ENCODE assay signal across 8 cellular contexts in genomic region chr13:51125495-51126226, GRCh38. TPM values are rescaled to one million over a fixed set of nuclear protein-coding genes. Genes with fewer than 3 reads are reported as not detected.
A peak's percentile ranks its signal among the peaks of the same experiment; 100 is the strongest.
DNase-seq lines count a peak whose midpoint lies in the region; ATAC-seq and TF ChIP-seq lines count a peak whose summit lies in the region.

No MANE protein-coding gene starts in this region.

- ATAC-seq in GM21447 (IDR thresholded peaks at IDR 0.05; ENCODE audit: unreplicated experiment): peak; percentile 88
- peak in 3 of 4 donors; percentile 73 to 84 (median 76) for ATAC-seq in heart left ventricle
- no peak for ATAC-seq in HG02970 (IDR thresholded peaks at IDR 0.05; ENCODE audit: low FRiP score, unreplicated experiment)

- no peak overlapping the region for H3K4me3 ChIP-seq in heart left ventricle
- H3K4me3 ChIP-seq in retinal pigment epithelial cell (ENCODE audit: low read length): no peak overlapping the region

- no peaks in the 10 kb centered on the region for H3K4me1 ChIP-seq in heart left ventricle

- H3K27ac ChIP-seq in heart left ventricle: no peak overlapping the region

- TF ChIP-seq CTCF in heart left ventricle (IDR thresholded peaks at IDR 0.05) (peak; percentile 64 to 82 (median 70)), retinal pigment epithelial cell (conservative IDR thresholded peaks at IDR 0.05; ENCODE audit: low read depth, low read length) (peak; percentile 86)

- H3K36me3 Mint-ChIP-seq in activated naive CD4-positive, alpha-beta T cell treated with anti-CD3 and anti-CD28 coated beads for 36 hours (ENCODE audit: low read depth): no peaks in the 10 kb centered on the region

- peaks cover 12% of the 10 kb centered on the region for H3K9me3 Mint-ChIP-seq in activated naive CD4-positive, alpha-beta T cell treated with anti-CD3 and anti-CD28 coated beads for 36 hours

- peaks cover 0 to 9% (median 0%) of the 10 kb centered on the region in 12 donors for H3K9me3 ChIP-seq in heart left ventricle

- CTCF ChIA-PET in activated naive CD4-positive, alpha-beta T cell treated with anti-CD3 and anti-CD28 coated beads for 36 hours (lab: Charles Lee): interaction anchor here (0.6 to 7.9 kb wide), 35 partner anchors 10 to 707 kb away, joined by 3 to 148 read pairs (median 3); partner anchors contain the start of gene C13orf42

- intact Hi-C loops in activated naive CD4-positive, alpha-beta T cell treated with anti-CD3 and anti-CD28 coated beads for 36 hours (cut with micrococcal nuclease): loop anchor here (1.0 to 5.0 kb wide), 4 partner anchors 97 to 1002 kb away; partner anchors contain the start of genes FAM124A and NEK5
- intact Hi-C loops in heart left ventricle (cut with DNase I): loop anchor here in 8 of 10 donors (1.0 to 5.0 kb wide), 3 partner anchors 161 to 162 kb away; no protein-coding TSS in a partner anchor

- WGBS in heart left ventricle, 4 donors: 26 to 31% (median 27%) methylated on average over 7 of the region's 7 CpGs

- peaks cover 8% of the 10 kb centered on the region for H3K27me3 Mint-ChIP-seq in activated naive CD4-positive, alpha-beta T cell treated with anti-CD3 and anti-CD28 coated beads for 36 hours (ENCODE audit: low read depth)

- H3K27ac Mint-ChIP-seq in activated naive CD4-positive, alpha-beta T cell treated with anti-CD3 and anti-CD28 coated beads for 36 hours: no peak overlapping the region

- DNase-seq in EL (peak; percentile 51), HuH-7.5 (ENCODE audit: low spot score) (peak; percentile 23), NOMO-1 treated with DMSO at 0.1 percent for 48 hours (lab: John Stamatoyannopoulos, UW; ENCODE audit: unreplicated experiment) (peak; percentile 74), heart left ventricle (peak in 3 of 5 donors; percentile 35 to 62 (median 38)), retinal pigment epithelial cell (ENCODE audit: low read depth) (peak; percentile 24)
- DNase-seq in activated naive CD4-positive, alpha-beta T cell treated with anti-CD3 and anti-CD28 coated beads for 36 hours: peak; percentile 67

- H3K4me1 Mint-ChIP-seq in activated naive CD4-positive, alpha-beta T cell treated with anti-CD3 and anti-CD28 coated beads for 36 hours (ENCODE audit: low read depth): peaks cover 5% of the 10 kb centered on the region

- no peak for TF ChIP-seq POLR2A in heart left ventricle (IDR thresholded peaks at IDR 0.05)

- H3K27me3 ChIP-seq in heart left ventricle: no peaks in the 10 kb centered on the region

- no peaks in the 10 kb centered on the region for H3K36me3 ChIP-seq in heart left ventricle

- H3K4me3 Mint-ChIP-seq in activated naive CD4-positive, alpha-beta T cell treated with anti-CD3 and anti-CD28 coated beads for 36 hours: no peak overlapping the region

RNA-seq across cellular contexts. Expression of gene C13orf42, which starts 14.6 kb away (rescaled TPM):
- total RNA-seq in activated naive CD4-positive, alpha-beta T cell treated with anti-CD3 and anti-CD28 coated beads for 36 hours: not detected
- total RNA-seq in heart left ventricle: not detected
- polyA plus RNA-seq in heart left ventricle: not detected

Comparison
In these comparisons a context has a peak if more than half of its experiments do, and no peak if none do; other contexts are left out.
1. DNase-seq: peak in every context shown above with its lines; median percentile 74 in NOMO-1 treated with DMSO at 0.1 percent for 48 hours; 67 in activated naive CD4-positive, alpha-beta T cell treated with anti-CD3 and anti-CD28 coated beads for 36 hours; 51 in EL; 38 in heart left ventricle; 24 in retinal pigment epithelial cell; 23 in HuH-7.5.